Comparison of ENCODE assay signal across 1 cellular context in the genomic region with DNA sequence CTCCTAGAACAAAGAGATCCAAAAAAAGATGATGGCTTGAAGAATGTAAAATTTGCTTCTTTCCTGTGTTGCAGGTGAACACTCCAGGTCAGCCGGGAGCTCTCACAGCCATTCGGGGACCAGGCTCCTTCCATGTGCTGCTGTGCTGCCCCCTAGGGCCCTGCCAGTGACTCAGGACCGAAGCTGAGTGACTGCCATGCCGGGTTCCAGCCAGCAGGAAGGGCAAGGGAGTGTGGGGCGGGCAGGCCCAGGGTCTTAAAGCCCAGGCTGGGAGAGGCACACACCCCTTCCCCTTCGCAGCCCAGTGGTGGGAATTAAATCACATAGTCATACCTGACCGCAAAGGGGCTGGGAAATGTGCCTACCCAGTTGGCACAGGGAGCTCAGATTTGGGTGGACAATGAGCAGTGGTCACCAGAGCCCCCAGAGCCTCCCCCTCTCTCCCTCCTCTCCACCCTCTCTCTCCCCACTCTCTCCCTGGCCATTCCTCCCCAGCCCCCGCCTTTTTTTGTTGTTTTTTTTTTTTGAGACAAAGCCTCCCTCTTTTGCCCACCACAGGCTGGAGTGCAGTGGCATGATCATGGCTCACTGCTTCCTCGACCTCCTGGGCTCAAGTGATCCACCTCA.
TF ChIP-seq lines count a peak whose summit lies in the region.

No MANE protein-coding gene starts in this region.

TF ChIP-seq in WTC11, 78 proteins besides CTCF, POLR2A, EP300 and RAD21 (continued from another document):
- TF ChIP-seq, protein P1, sequence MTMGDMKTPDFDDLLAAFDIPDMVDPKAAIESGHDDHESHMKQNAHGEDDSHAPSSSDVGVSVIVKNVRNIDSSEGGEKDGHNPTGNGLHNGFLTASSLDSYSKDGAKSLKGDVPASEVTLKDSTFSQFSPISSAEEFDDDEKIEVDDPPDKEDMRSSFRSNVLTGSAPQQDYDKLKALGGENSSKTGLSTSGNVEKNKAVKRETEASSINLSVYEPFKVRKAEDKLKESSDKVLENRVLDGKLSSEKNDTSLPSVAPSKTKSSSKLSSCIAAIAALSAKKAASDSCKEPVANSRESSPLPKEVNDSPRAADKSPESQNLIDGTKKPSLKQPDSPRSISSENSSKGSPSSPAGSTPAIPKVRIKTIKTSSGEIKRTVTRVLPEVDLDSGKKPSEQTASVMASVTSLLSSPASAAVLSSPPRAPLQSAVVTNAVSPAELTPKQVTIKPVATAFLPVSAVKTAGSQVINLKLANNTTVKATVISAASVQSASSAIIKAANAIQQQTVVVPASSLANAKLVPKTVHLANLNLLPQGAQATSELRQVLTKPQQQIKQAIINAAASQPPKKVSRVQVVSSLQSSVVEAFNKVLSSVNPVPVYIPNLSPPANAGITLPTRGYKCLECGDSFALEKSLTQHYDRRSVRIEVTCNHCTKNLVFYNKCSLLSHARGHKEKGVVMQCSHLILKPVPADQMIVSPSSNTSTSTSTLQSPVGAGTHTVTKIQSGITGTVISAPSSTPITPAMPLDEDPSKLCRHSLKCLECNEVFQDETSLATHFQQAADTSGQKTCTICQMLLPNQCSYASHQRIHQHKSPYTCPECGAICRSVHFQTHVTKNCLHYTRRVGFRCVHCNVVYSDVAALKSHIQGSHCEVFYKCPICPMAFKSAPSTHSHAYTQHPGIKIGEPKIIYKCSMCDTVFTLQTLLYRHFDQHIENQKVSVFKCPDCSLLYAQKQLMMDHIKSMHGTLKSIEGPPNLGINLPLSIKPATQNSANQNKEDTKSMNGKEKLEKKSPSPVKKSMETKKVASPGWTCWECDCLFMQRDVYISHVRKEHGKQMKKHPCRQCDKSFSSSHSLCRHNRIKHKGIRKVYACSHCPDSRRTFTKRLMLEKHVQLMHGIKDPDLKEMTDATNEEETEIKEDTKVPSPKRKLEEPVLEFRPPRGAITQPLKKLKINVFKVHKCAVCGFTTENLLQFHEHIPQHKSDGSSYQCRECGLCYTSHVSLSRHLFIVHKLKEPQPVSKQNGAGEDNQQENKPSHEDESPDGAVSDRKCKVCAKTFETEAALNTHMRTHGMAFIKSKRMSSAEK (CRISPR knock-in tag; IDR thresholded peaks at IDR 0.05; ENCODE audit: borderline replicate concordance), result no peak
- no peak for TF ChIP-seq ESRRA (CRISPR knock-in tag; IDR thresholded peaks at IDR 0.05; ENCODE audit: borderline replicate concordance)
- TF ChIP-seq, protein P2, sequence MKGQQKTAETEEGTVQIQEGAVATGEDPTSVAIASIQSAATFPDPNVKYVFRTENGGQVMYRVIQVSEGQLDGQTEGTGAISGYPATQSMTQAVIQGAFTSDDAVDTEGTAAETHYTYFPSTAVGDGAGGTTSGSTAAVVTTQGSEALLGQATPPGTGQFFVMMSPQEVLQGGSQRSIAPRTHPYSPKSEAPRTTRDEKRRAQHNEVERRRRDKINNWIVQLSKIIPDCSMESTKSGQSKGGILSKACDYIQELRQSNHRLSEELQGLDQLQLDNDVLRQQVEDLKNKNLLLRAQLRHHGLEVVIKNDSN (CRISPR knock-in tag; IDR thresholded peaks at IDR 0.05), result no peak
